1 cellular context compared by ENCODE assay signal in genomic region chr4:139734201-139734874, GRCh38.
TF ChIP-seq lines count a peak whose summit lies in the region.

No MANE protein-coding gene starts in this region.

TF ChIP-seq in WTC11, 78 proteins besides CTCF, POLR2A, EP300 and RAD21 (continued from another document):
- TF ChIP-seq USF1 (CRISPR knock-in tag; IDR thresholded peaks at IDR 0.05) (no peak), SOX15 (CRISPR knock-in tag; IDR thresholded peaks at IDR 0.05) (no peak), GABPB1 (CRISPR knock-in tag; IDR thresholded peaks at IDR 0.05) (no peak), ZNF121 (CRISPR knock-in tag; IDR thresholded peaks at IDR 0.05) (no peak), GTF2I (CRISPR knock-in tag; conservative IDR thresholded peaks at IDR 0.05) (no peak)
